Comparison of ENCODE assay signal across 15 cellular contexts in genomic region chr10:5596611-5597341, GRCh38.
DNase-seq lines count a peak whose midpoint lies in the region; ATAC-seq and TF ChIP-seq lines count a peak whose summit lies in the region.
"Had no signal": no experiment of that assay in that cellular context is flagged by ENCODE, and none has a peak within 500 bp of the region (broad histone marks: within the 10 kb centered on the region; RNA-seq: fewer than 3 reads in every experiment).

No MANE protein-coding gene starts in this region.

- H3K27ac ChIP-seq in osteoblast (ENCODE audit: low read depth, low read length): peak overlapping the region; percentile 90
- H3K27ac ChIP-seq: C4-2B, parathyroid adenoma had no signal

- no peaks in the 10 kb centered on the region for H3K36me3 ChIP-seq in osteoblast (ENCODE audit: insufficient read depth, low read length)

- peak overlapping the region; percentile 77 for H3K4me2 ChIP-seq in osteoblast (ENCODE audit: insufficient read depth, low read length)

- DNase-seq in Caki2 (ENCODE audit: low read depth): peak; percentile 51
- peak; percentile 93 for DNase-seq in RPMI7951 (ENCODE audit: low read depth)
- DNase-seq in osteoblast (ENCODE audit: insufficient read length, low spot score, missing footprints): peak; percentile 82
- DNase-seq in activated T-cell treated with anti-CD3 and anti-CD28 coated beads, Interleukin-2, amount 50 U/mL, for 48 hours: no peak
- no peak for DNase-seq in activated naive CD4-positive, alpha-beta T cell treated with Interleukin-2 at 50 U/mL for 16 hours
- no peak for DNase-seq in NK-92 treated with Interleukin-12 subunit alpha and Interleukin-12 subunit beta, amount 100 ng/mL, for 24 hours (lab: John Stamatoyannopoulos, UW)
- DNase-seq: activated B cell treated with CpG ODN at 0.5 μM for 24 hours; NCI-H1092 treated with DMSO at 0.1 percent for 48 hours; NCI-H2171 treated with DMSO at 0.1 percent for 48 hours; small intestine; stimulated activated naive CD8-positive, alpha-beta T cell treated with anti-CD3 and anti-CD28 coated beads, Interleukin-15, amount 100 ng/mL, for 72 hours had no signal

- in situ Hi-C loops in Caki2 (cut with HindIII; ENCODE audit: low pct_unique_long_range_greater_than_20kb, low sequenced_read_pairs): no loop called here

- no peak for TF ChIP-seq CTCF in osteoblast (IDR thresholded peaks at IDR 0.05; ENCODE audit: extremely low read depth, low read depth, low read length)

- H3K4me3 ChIP-seq in osteoblast (ENCODE audit: insufficient read depth, low read length): no peak overlapping the region

- H3K9me3 ChIP-seq in osteoblast (ENCODE audit: low read depth, low read length): no peaks in the 10 kb centered on the region

- H2AFZ ChIP-seq in osteoblast (ENCODE audit: low read length): peak overlapping the region; percentile 57
- H2AFZ ChIP-seq: parathyroid adenoma had no signal

- H3K27me3 ChIP-seq in osteoblast (ENCODE audit: insufficient read depth, low read length): no peaks in the 10 kb centered on the region

- no peaks in the 10 kb centered on the region for H3K79me2 ChIP-seq in osteoblast (ENCODE audit: insufficient read depth, low read length)
- H3K79me2 ChIP-seq: parathyroid adenoma had no signal

- H3K4me1 ChIP-seq in osteoblast (ENCODE audit: insufficient read depth, low read length): peaks cover 35% of the 10 kb centered on the region
- H3K4me1 ChIP-seq: parathyroid adenoma had no signal

- ATAC-seq in esophagus mucosa (peak; percentile 75), GM18868 (IDR thresholded peaks at IDR 0.05; ENCODE audit: unreplicated experiment) (no peak)
- ATAC-seq: stimulated activated naive CD8-positive, alpha-beta T cell treated with anti-CD3 and anti-CD28 coated beads, Interleukin-15, amount 100 ng/mL, for 72 hours had no signal

- H4K20me1 ChIP-seq in osteoblast (ENCODE audit: insufficient read depth, low read length): no peaks in the 10 kb centered on the region

Comparison
In these comparisons a context has a peak if more than half of its experiments do, and no peak if none do; other contexts are left out.
1. DNase-seq: peak in Caki2 (single experiment), RPMI7951 (single experiment) and osteoblast (single experiment); none in activated T-cell treated with anti-CD3 and anti-CD28 coated beads, Interleukin-2, amount 50 U/mL, for 48 hours (0 of 2), activated naive CD4-positive, alpha-beta T cell treated with Interleukin-2 at 50 U/mL for 16 hours (single experiment) and NK-92 treated with Interleukin-12 subunit alpha and Interleukin-12 subunit beta, amount 100 ng/mL, for 24 hours (single experiment).